28 cellular contexts compared by ENCODE assay signal in the genomic region with DNA sequence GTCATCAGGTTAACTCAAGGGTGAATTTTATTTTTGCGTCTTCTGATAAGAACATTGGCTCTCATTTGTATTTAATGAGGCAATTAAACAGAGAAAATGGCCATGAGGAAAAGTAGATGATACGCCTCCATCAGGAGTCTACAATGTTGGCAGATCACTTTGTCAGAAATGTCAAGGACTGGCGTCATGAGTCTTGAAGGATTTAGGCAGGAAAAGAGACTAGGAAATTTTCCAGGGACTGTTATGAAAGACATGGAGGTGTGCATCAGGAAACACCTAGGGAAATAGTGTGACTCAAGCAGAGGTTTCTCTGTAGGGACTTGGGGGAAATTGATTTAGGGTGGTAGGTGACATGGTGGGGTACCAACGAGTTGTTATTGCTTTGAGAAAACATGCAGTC.
"Had no signal": no experiment of that assay in that cellular context is flagged by ENCODE, and none has a peak within 500 bp of the region (broad histone marks: within the 10 kb centered on the region; RNA-seq: fewer than 3 reads in every experiment).

No MANE protein-coding gene starts in this region.

- H3K27me3 ChIP-seq: ascending aorta, body of pancreas, cardiac muscle cell had no signal

- H3K9me3 Mint-ChIP-seq: activated naive CD4-positive, alpha-beta T cell treated with anti-CD3 and anti-CD28 coated beads, Interleukin-2, amount 50 U/mL, for 72 hours; activated naive CD8-positive, alpha-beta T cell treated with anti-CD3 and anti-CD28 coated beads, Interleukin-2, amount 50 U/mL, for 24 hours; activated T-cell treated with anti-CD3 and anti-CD28 coated beads, Interleukin-2, amount 50 U/mL, for 24 hours; activated T-helper 1 cell treated with anti-CD3 and anti-CD28 coated beads, Interleukin-12 subunit alpha, Interleukin-12 subunit beta, Interleukin-2, Interleukin-4 antibody, amounts not matched to agents 30 ng/mL and 10 ng/mL and 1 ng/mL, durations not matched to agents 14 hours and 24 hours and 36 hours had no signal

- H3K4me3 ChIP-seq: ascending aorta, body of pancreas, cardiac muscle cell, SK-N-MC had no signal

- H3K9me3 ChIP-seq: ascending aorta, body of pancreas had no signal

- H3K27ac Mint-ChIP-seq: activated CD8-positive, alpha-beta T cell treated with anti-CD3 and anti-CD28 coated beads, Interleukin-2, amount 10 ng/mL, durations not matched to agents 7 days and 5 days; activated naive CD4-positive, alpha-beta T cell treated with anti-CD3 and anti-CD28 coated beads, Interleukin-2, amount 50 U/mL, for 72 hours; activated naive CD8-positive, alpha-beta T cell treated with anti-CD3 and anti-CD28 coated beads, Interleukin-2, amount 50 U/mL, for 24 hours; activated T-cell treated with anti-CD3 and anti-CD28 coated beads, Interleukin-2, amount 50 U/mL, for 24 hours; activated T-helper 1 cell treated with anti-CD3 and anti-CD28 coated beads, Interleukin-12 subunit alpha, Interleukin-12 subunit beta, Interleukin-2, Interleukin-4 antibody, amounts not matched to agents 30 ng/mL and 10 ng/mL and 1 ng/mL, durations not matched to agents 14 hours and 24 hours and 36 hours had no signal

- DNase-seq: activated CD4-positive, alpha-beta T cell treated with anti-CD3 and anti-CD28 coated beads for 48 hours; activated CD4-positive, alpha-beta T cell treated with anti-CD3 and anti-CD28 coated beads, Interleukin-2, amount 50 U/mL, for 4 hours; activated CD8-positive, alpha-beta T cell treated with anti-CD3 and anti-CD28 coated beads, Interleukin-2, amount 10 ng/mL, durations not matched to agents 7 days and 5 days; activated effector memory CD4-positive, alpha-beta T cell treated with Interleukin-2 at 50 U/mL for 16 hours; activated naive CD4-positive, alpha-beta T cell treated with Interleukin-2 at 50 U/mL for 16 hours; activated naive CD8-positive, alpha-beta T cell treated with anti-CD3 and anti-CD28 coated beads, Interleukin-2, amount 50 U/mL, for 24 hours; activated T-cell treated with anti-CD3 and anti-CD28 coated beads, Interleukin-2, amount 50 U/mL, for 24 hours; amniotic stem cell; body of pancreas; MM.1S; NCI-H1105; NCI-H1436; NCI-H1694 treated with DMSO at 0.1 percent for 48 hours; NCI-H2029 treated with DMSO at 0.1 percent for 48 hours; NCI-H345; NCI-H510A; NCI-H526 treated with DMSO at 0.1 percent for 48 hours; NCI-H82; RPMI8226; T-helper 1 cell had no signal

- H3K4me3 Mint-ChIP-seq: activated CD8-positive, alpha-beta T cell treated with anti-CD3 and anti-CD28 coated beads, Interleukin-2, amount 10 ng/mL, durations not matched to agents 7 days and 5 days; activated naive CD8-positive, alpha-beta T cell treated with anti-CD3 and anti-CD28 coated beads, Interleukin-2, amount 50 U/mL, for 24 hours; activated T-cell treated with anti-CD3 and anti-CD28 coated beads, Interleukin-2, amount 50 U/mL, for 24 hours; activated T-helper 1 cell treated with anti-CD3 and anti-CD28 coated beads, Interleukin-12 subunit alpha, Interleukin-12 subunit beta, Interleukin-2, Interleukin-4 antibody, amounts not matched to agents 30 ng/mL and 10 ng/mL and 1 ng/mL, durations not matched to agents 14 hours and 24 hours and 36 hours had no signal

- H3K4me1 Mint-ChIP-seq: activated naive CD8-positive, alpha-beta T cell treated with anti-CD3 and anti-CD28 coated beads, Interleukin-2, amount 50 U/mL, for 24 hours had no signal

- H3K4me1 ChIP-seq: ascending aorta had no signal

- H3K36me3 ChIP-seq: ascending aorta, cardiac muscle cell had no signal

- H3K27ac ChIP-seq: ascending aorta, cardiac muscle cell, SK-N-MC had no signal

- ATAC-seq: activated CD4-positive, CD25-positive, alpha-beta regulatory T cell treated with anti-CD3 and anti-CD28 coated beads, Interleukin-2, amount 50 U/mL, for 24 hours; activated CD8-positive, alpha-beta T cell treated with anti-CD3 and anti-CD28 coated beads, Interleukin-2, amount 10 ng/mL, durations not matched to agents 7 days and 5 days; activated naive CD4-positive, alpha-beta T cell treated with anti-CD3 and anti-CD28 coated beads, Interleukin-2, amount 50 U/mL, for 72 hours; activated naive CD8-positive, alpha-beta T cell treated with anti-CD3 and anti-CD28 coated beads, Interleukin-2, amount 50 U/mL, for 24 hours; body of pancreas; Panc1; Right ventricle myocardium inferior had no signal

- H3K36me3 Mint-ChIP-seq: activated naive CD4-positive, alpha-beta T cell treated with anti-CD3 and anti-CD28 coated beads, Interleukin-2, amount 50 U/mL, for 72 hours had no signal
